In the genomic region with DNA sequence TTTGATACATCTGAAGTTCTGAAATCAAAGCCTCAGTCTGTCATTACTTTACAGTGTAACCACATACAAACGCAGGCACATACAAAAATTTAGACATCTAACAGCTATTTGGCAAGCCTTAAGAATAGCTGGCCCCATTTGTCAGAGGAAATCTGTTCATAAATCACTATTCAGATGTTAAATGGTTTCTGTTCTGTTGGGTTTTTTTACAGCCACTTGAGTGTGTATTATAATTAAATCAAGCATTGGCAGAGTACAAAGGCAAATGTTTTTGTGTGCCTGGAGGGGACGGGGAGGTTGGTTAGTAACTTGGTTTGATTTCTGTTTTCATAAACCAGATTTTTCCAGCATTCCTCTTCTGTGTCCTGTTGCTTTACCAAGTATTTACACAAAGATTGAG, we compare ENCODE assay signal across 14 cellular contexts. TPM values are rescaled to one million over a fixed set of nuclear protein-coding genes. Genes with fewer than 3 reads are reported as not detected.
DNase-seq lines count a peak whose midpoint lies in the region; TF ChIP-seq lines count a peak whose summit lies in the region.
"Had no signal": no experiment of that assay in that cellular context is flagged by ENCODE, and none has a peak within 500 bp of the region (broad histone marks: within the 10 kb centered on the region; RNA-seq: fewer than 3 reads in every experiment).

No MANE protein-coding gene starts in this region.

- DNase-seq in A673 (ENCODE audit: low spot score) (peak; percentile 73), HFFc6 (peak; percentile 24), NCI-H774 (lab: John Stamatoyannopoulos, UW) (peak; percentile 20), hepatocyte (ENCODE audit: low spot score) (no peak), NCI-H226 (no peak), epidermal melanocyte (ENCODE audit: insufficient read length, low spot score) (no peak), GF-D8 (lab: John Stamatoyannopoulos, UW) (no peak)
- DNase-seq in activated T-cell treated with anti-CD3 and anti-CD28 coated beads, Interleukin-2, amount 50 U/mL, for 1 hour = no peak
- DNase-seq: activated CD8-positive, alpha-beta T cell treated with anti-CD3 and anti-CD28 coated beads for 36 hours; effector CD4-positive, alpha-beta T cell; testis had no signal

- H3K4me1 ChIP-seq in A673 (ENCODE audit: insufficient read depth, low read length, poor library complexity, severe bottlenecking) = peaks cover 21% of the 10 kb centered on the region
- no peaks in the 10 kb centered on the region for H3K4me1 ChIP-seq in hepatocyte (ENCODE audit: insufficient read depth)
- H3K4me1 ChIP-seq: parathyroid adenoma, testis had no signal

- no peaks in the 10 kb centered on the region; the same call in 1 of the 2 replicates for H3K27me3 Mint-ChIP-seq in HFFc6 (ENCODE audit: insufficient read depth)
- H3K27me3 Mint-ChIP-seq: activated CD8-positive, alpha-beta T cell treated with anti-CD3 and anti-CD28 coated beads for 36 hours had no signal

- no peaks in the 10 kb centered on the region for H3K79me2 ChIP-seq in hepatocyte
- H3K79me2 ChIP-seq: parathyroid adenoma had no signal

- no TSS peak for BruUV-seq in A673 (replicated peaks; lab: Mats Ljungman, UMichigan)

- no peak overlapping the region for H2AFZ ChIP-seq in hepatocyte
- H2AFZ ChIP-seq: parathyroid adenoma had no signal

- H3K27me3 ChIP-seq in A673 (replicated peaks; ENCODE audit: insufficient read depth, low read depth, low read length, poor library complexity) (no peaks in the 10 kb centered on the region), hepatocyte (no peaks in the 10 kb centered on the region)
- H3K27me3 ChIP-seq: foreskin keratinocyte, testis had no signal

- 53% methylated on average over 2 of the region's 2 CpGs for WGBS in hepatocyte (ENCODE audit: low lambda C conversion rate, missing lambda C conversion rate)

- H3K27ac ChIP-seq in A673 (ENCODE audit: low read depth, low read length, poor library complexity, severe bottlenecking) (peak overlapping the region; percentile 10), hepatocyte (peak overlapping the region; percentile 24)
- H3K27ac ChIP-seq: foreskin keratinocyte, parathyroid adenoma, testis had no signal

- no peaks in the 10 kb centered on the region for H3K9me2 ChIP-seq in hepatocyte (replicated peaks; ENCODE audit: insufficient read depth)

- peaks cover 21% of the 10 kb centered on the region for H3K4me1 Mint-ChIP-seq in HFFc6 (ENCODE audit: low read depth)

- no peaks in the 10 kb centered on the region for H4K20me1 ChIP-seq in hepatocyte (ENCODE audit: insufficient read depth, poor library complexity, severe bottlenecking)

- peaks cover 6% of the 10 kb centered on the region for H3K36me3 Mint-ChIP-seq in HFFc6 (ENCODE audit: low read depth)

- H3K27ac Mint-ChIP-seq in HFFc6 = peak overlapping the region; percentile 84

- CTCF ChIA-PET in A673 (lab: Charles Lee) = no interaction called here

- no peaks in the 10 kb centered on the region for H3K9me3 Mint-ChIP-seq in HFFc6
- H3K9me3 Mint-ChIP-seq: activated CD8-positive, alpha-beta T cell treated with anti-CD3 and anti-CD28 coated beads for 36 hours had no signal

- no peak for TF ChIP-seq CTCF in A673 (conservative IDR thresholded peaks at IDR 0.05; ENCODE audit: low read depth, low read length)
- no peak for TF ChIP-seq CTCF in HFFc6 (IDR thresholded peaks at IDR 0.05)
- TF ChIP-seq CTCF in hepatocyte (IDR thresholded peaks at IDR 0.05; ENCODE audit: poor library complexity) = no peak

- no peaks in the 10 kb centered on the region for H3K36me3 ChIP-seq in A673 (ENCODE audit: insufficient read depth, low read length, poor library complexity, severe bottlenecking)
- no peaks in the 10 kb centered on the region for H3K36me3 ChIP-seq in hepatocyte (replicated peaks; ENCODE audit: insufficient read depth, low read depth)

- no peak overlapping the region for H3K4me2 ChIP-seq in hepatocyte

- H3K9me3 ChIP-seq in A673 (ENCODE audit: low read depth, low read length, poor library complexity, severe bottlenecking) = no peaks in the 10 kb centered on the region
- no peaks in the 10 kb centered on the region for H3K9me3 ChIP-seq in hepatocyte (ENCODE audit: low read depth)
- H3K9me3 ChIP-seq: testis had no signal

- intact Hi-C loops in A673 (cut with micrococcal nuclease; ENCODE audit: unreplicated experiment) = no loop called here

- H3K4me3 Mint-ChIP-seq in HFFc6 = no peak overlapping the region
- H3K4me3 Mint-ChIP-seq: activated CD8-positive, alpha-beta T cell treated with anti-CD3 and anti-CD28 coated beads for 36 hours had no signal

- POLR2A ChIA-PET in A673 (lab: Charles Lee; ENCODE audit: low non-redundant PET) = interaction anchor here (0.7 kb wide), 1 partner anchor 91 kb away, joined by 3 read pairs; no protein-coding TSS in a partner anchor

- H3K4me3 ChIP-seq in A673 (ENCODE audit: low read depth, low read length, poor library complexity, severe bottlenecking) = no peak overlapping the region
- no peak overlapping the region for H3K4me3 ChIP-seq in hepatocyte
- H3K4me3 ChIP-seq: GM12878, testis had no signal

RNA-seq across cellular contexts. Expression of a gene that starts 24.1 kb away (rescaled TPM):
- 8.3 and 9.6 TPM in 2 replicates for total RNA-seq in A673 (2021)
- 10 to 100 TPM; 13.2 to 21.0 (median 17.4) TPM for total RNA-seq in HFFc6 (2021; fragmentation: NEBNext Ultra II Directional; extraction: Animal tissue kit (Norgen Biotek cat#: 25700))
- total RNA-seq in hepatocyte = 9.0 and 12.1 TPM in 2 replicates
- 13.5 and 16.9 TPM in 2 replicates for polyA plus RNA-seq in hepatocyte

RNA-seq across cellular contexts. Expression of a gene that starts 24.2 kb away (rescaled TPM):
- total RNA-seq in A673 (2021) = 13.3 and 14.3 TPM in 2 replicates
- total RNA-seq in HFFc6 (2021; fragmentation: NEBNext Ultra II Directional; extraction: Animal tissue kit (Norgen Biotek cat#: 25700)) = 10 to 100 TPM in 1 of 6 experiments, 1 to 10 TPM in 5; 7.8 to 11.0 (median 8.4) TPM
- 32.8 and 35.0 TPM in 2 replicates for total RNA-seq in hepatocyte
- 21.7 and 24.8 TPM in 2 replicates for polyA plus RNA-seq in hepatocyte

RNA-seq across cellular contexts. Expression of a gene that starts 53.6 kb away (rescaled TPM):
- 1.7 and 1.8 TPM in 2 replicates for total RNA-seq in A673 (2021)
- total RNA-seq in HFFc6 (2021; fragmentation: NEBNext Ultra II Directional; extraction: Animal tissue kit (Norgen Biotek cat#: 25700)) = 10 to 100 TPM in 4 of 6 experiments, 1 to 10 TPM in 2; 6.9 to 13.7 (median 13.0) TPM
- total RNA-seq in hepatocyte = 13.1 and 16.6 TPM in 2 replicates
- polyA plus RNA-seq in hepatocyte = 10.5 and 15.9 TPM in 2 replicates

Comparison
In these comparisons a context has a peak if more than half of its experiments do, and no peak if none do; other contexts are left out.
1. DNase-seq: peak in A673 (single experiment), HFFc6 (single experiment) and NCI-H774 (single experiment); none in hepatocyte (single experiment), NCI-H226 (single experiment), epidermal melanocyte (single experiment), activated T-cell treated with anti-CD3 and anti-CD28 coated beads, Interleukin-2, amount 50 U/mL, for 1 hour (single experiment) and GF-D8 (single experiment).